In the genomic region with DNA sequence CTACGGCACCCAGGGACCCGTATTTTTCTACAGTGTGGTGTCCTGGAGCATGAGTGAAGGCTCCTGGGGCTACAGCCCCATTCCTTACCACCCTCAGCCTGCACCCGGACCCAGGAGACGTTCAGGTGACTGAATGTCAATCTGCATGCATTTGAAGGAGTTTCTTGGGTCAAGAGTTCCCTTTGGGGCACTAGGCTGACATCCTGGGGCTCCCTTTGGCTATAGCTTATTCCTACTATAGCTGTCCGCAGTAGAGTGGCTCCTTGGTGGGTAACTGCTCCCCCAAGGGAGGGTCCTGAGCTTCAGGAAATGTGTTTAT, we compare ENCODE assay signal across 25 cellular contexts. TPM values are rescaled to one million over a fixed set of nuclear protein-coding genes. Genes with fewer than 3 reads are reported as not detected.
"Had no signal": no experiment of that assay in that cellular context is flagged by ENCODE, and none has a peak within 500 bp of the region (broad histone marks: within the 10 kb centered on the region; RNA-seq: fewer than 3 reads in every experiment).

No MANE protein-coding gene starts in this region.

- ATAC-seq: heart right ventricle; left cardiac atrium; left lung; natural killer cell; sciatic nerve; stimulated activated naive CD8-positive, alpha-beta T cell treated with anti-CD3 and anti-CD28 coated beads, Interleukin-15, amount 100 ng/mL, for 72 hours had no signal

- H3K9me3 ChIP-seq: esophagus squamous epithelium, heart right ventricle, left lung, prostate gland, right atrium auricular region, suprapubic skin, tibial artery had no signal

- H3K36me3 ChIP-seq: esophagus squamous epithelium, heart right ventricle, left lung, prostate gland, right atrium auricular region, suprapubic skin, tibial artery had no signal

- DNase-seq: cortex of kidney; effector memory CD4-positive, alpha-beta T cell; esophagus squamous epithelium; foreskin melanocyte; glutamatergic neuron; heart right ventricle; hippocampal formation; left cardiac atrium; left lung; mesenchymal stem cell; natural killer cell; nucleus accumbens; stimulated activated CD4-positive, alpha-beta T cell treated with anti-CD3 and anti-CD28 coated beads, Interleukin-12 subunit alpha, Interleukin-12 subunit beta, amount 100 ng/mL, for 4 hours; stimulated activated CD4-positive, alpha-beta T cell treated with anti-CD3 and anti-CD28 coated beads, Interleukin-1b, Interleukin-23, amount 100 ng/mL, for 48 hours; stimulated activated CD4-positive, alpha-beta T cell treated with anti-CD3 and anti-CD28 coated beads, Interleukin-4, amount 100 ng/mL, for 1 hour; stimulated activated CD8-positive, alpha-beta memory T cell treated with anti-CD3 and anti-CD28 coated beads, Interleukin-4, amount 100 ng/mL, for 48 hours; stimulated activated naive CD4-positive, alpha-beta T cell; stimulated activated naive CD8-positive, alpha-beta T cell treated with anti-CD3 and anti-CD28 coated beads, Interleukin-15, amount 100 ng/mL, for 72 hours; tibial artery had no signal

- H3K27ac ChIP-seq: esophagus squamous epithelium, heart right ventricle, left lung, prostate gland, right atrium auricular region, suprapubic skin, tibial artery had no signal

- H3K27me3 ChIP-seq: right atrium auricular region had no signal

- H3K4me3 ChIP-seq: esophagus squamous epithelium, heart right ventricle, left lung, prostate gland, right atrium auricular region, smooth muscle cell, suprapubic skin, tibial artery had no signal

- H3K4me1 ChIP-seq: left lung, prostate gland, right atrium auricular region, tibial artery had no signal

- H3K4me2 ChIP-seq: smooth muscle cell had no signal

RNA-seq across cellular contexts. Expression of a gene that starts 19.9 kb away (rescaled TPM):
- total RNA-seq: osteocyte had no signal
